In genomic region chr17:4206945-4207344, GRCh38 we compare ENCODE assay signal across 11 cellular contexts. TPM values are rescaled to one million over a fixed set of nuclear protein-coding genes. Genes with fewer than 3 reads are reported as not detected.
A peak's percentile ranks its signal among the peaks of the same experiment; 100 is the strongest.
DNase-seq lines count a peak whose midpoint lies in the region; ATAC-seq and TF ChIP-seq lines count a peak whose summit lies in the region.
"Had no signal": no experiment of that assay in that cellular context is flagged by ENCODE, and none has a peak within 500 bp of the region (broad histone marks: within the 10 kb centered on the region; RNA-seq: fewer than 3 reads in every experiment).

No MANE protein-coding gene starts in this region.

- peak overlapping the region; percentile 68 for H3K4me3 Mint-ChIP-seq in endothelial cell (ENCODE audit: unreplicated experiment)

- no peaks in the 10 kb centered on the region for H3K27me3 ChIP-seq in aorta (ENCODE audit: control insufficient read depth in 1 of 2, insufficient read depth in 2 of 2, low read length in 1 of 2)

- peaks cover 2 to 5% of the 10 kb centered on the region in 2 donors for H3K4me1 ChIP-seq in aorta (ENCODE audit: control insufficient read depth in 1 of 2, insufficient read depth in 2 of 2, low read length in 2 of 2)

- H3K9me3 ChIP-seq in aorta (ENCODE audit: control insufficient read depth, low read length), result no peaks in the 10 kb centered on the region
- H3K9me3 ChIP-seq: left ventricle myocardium inferior had no signal

- H3K36me3 Mint-ChIP-seq in activated naive CD4-positive, alpha-beta T cell treated with anti-CD3 and anti-CD28 coated beads, Interleukin-2, amount 50 U/mL, for 72 hours, result peaks cover 16 to 36% of the 10 kb centered on the region in 2 donors
- peaks cover 29% of the 10 kb centered on the region for H3K36me3 Mint-ChIP-seq in endothelial cell (ENCODE audit: low read depth, unreplicated experiment)

- no peaks in the 10 kb centered on the region for H3K36me3 ChIP-seq in aorta (ENCODE audit: control insufficient read depth in 1 of 2, insufficient read depth in 2 of 2, low read length in 1 of 2)

- H3K4me1 Mint-ChIP-seq in endothelial cell (ENCODE audit: unreplicated experiment), result peaks cover 4% of the 10 kb centered on the region

- no peak overlapping the region for H3K4me3 ChIP-seq in aorta (ENCODE audit: low read length in 2 of 2)
- H3K4me3 ChIP-seq: left ventricle myocardium inferior had no signal

- no peak for ATAC-seq in activated naive CD4-positive, alpha-beta T cell treated with anti-CD3 and anti-CD28 coated beads, Interleukin-2, amount 50 U/mL, for 72 hours
- ATAC-seq in aorta (ENCODE audit: low FRiP score), result no peak
- no peak for ATAC-seq in HG02571 (IDR thresholded peaks at IDR 0.05; ENCODE audit: unreplicated experiment)
- no peak for ATAC-seq in GM18867 (IDR thresholded peaks at IDR 0.05; ENCODE audit: unreplicated experiment)

- no peak for DNase-seq in activated naive CD4-positive, alpha-beta T cell treated with anti-CD3 and anti-CD28 coated beads, Interleukin-2, amount 50 U/mL, for 72 hours (ENCODE audit: low spot score in 2 of 2)
- no peak for DNase-seq in activated naive CD4-positive, alpha-beta T cell treated with anti-CD3 and anti-CD28 coated beads, Interleukin-2, amount 50 U/mL, for 16 hours
- DNase-seq in SKM-1 (lab: John Stamatoyannopoulos, UW; ENCODE audit: unreplicated experiment) (peak; percentile 3), endothelial cell (ENCODE audit: low spot score) (no peak), aorta (no peak), cerebellar cortex (ENCODE audit: low spot score) (no peak)
- DNase-seq: left ventricle myocardium inferior, NCI-H2081, Right ventricle myocardium superior had no signal

- no peak for TF ChIP-seq CTCF in endothelial cell (IDR thresholded peaks at IDR 0.05; ENCODE audit: unreplicated experiment)

- no peaks in the 10 kb centered on the region for H3K9me3 Mint-ChIP-seq in activated naive CD4-positive, alpha-beta T cell treated with anti-CD3 and anti-CD28 coated beads, Interleukin-2, amount 50 U/mL, for 72 hours
- no peaks in the 10 kb centered on the region for H3K9me3 Mint-ChIP-seq in endothelial cell (ENCODE audit: unreplicated experiment)

- 86 to 89% methylated on average over 10 of the region's 10 CpGs for WGBS in aorta, 2 donors

- H3K27me3 Mint-ChIP-seq in endothelial cell (ENCODE audit: unreplicated experiment), result no peaks in the 10 kb centered on the region

- peak overlapping the region; percentile 56 to 91 for H3K27ac Mint-ChIP-seq in activated naive CD4-positive, alpha-beta T cell treated with anti-CD3 and anti-CD28 coated beads, Interleukin-2, amount 50 U/mL, for 72 hours
- H3K27ac Mint-ChIP-seq in endothelial cell (ENCODE audit: unreplicated experiment), result no peak overlapping the region

- intact Hi-C loops in aorta (cut with DNase I), result loop anchor here in 1 of 2 donors (5.0 kb wide), 1 partner anchor 160 kb away; the partner anchor contains the start of gene UBE2G1

- peak overlapping the region; percentile 88 to 97 for H3K27ac ChIP-seq in aorta (ENCODE audit: low read depth in 1 of 2, low read length in 2 of 2)

RNA-seq across cellular contexts. Expression of gene ANKFY1, which starts 56.8 kb away (rescaled TPM):
- 10 to 100 TPM; 52.8 to 54.0 TPM for total RNA-seq in activated naive CD4-positive, alpha-beta T cell treated with anti-CD3 and anti-CD28 coated beads, Interleukin-2, amount 50 U/mL, for 72 hours
- total RNA-seq in endothelial cell (ENCODE audit: unreplicated experiment) (41.6 TPM), aorta (10 to 100 TPM; 58.0 to 71.6 TPM)
- polyA plus RNA-seq in aorta, result 10 to 100 TPM in 1 of 2 donors, 1 to 10 TPM in 1; 4.5 to 17.4 TPM
